1 cellular context compared by ENCODE assay signal in the genomic region with DNA sequence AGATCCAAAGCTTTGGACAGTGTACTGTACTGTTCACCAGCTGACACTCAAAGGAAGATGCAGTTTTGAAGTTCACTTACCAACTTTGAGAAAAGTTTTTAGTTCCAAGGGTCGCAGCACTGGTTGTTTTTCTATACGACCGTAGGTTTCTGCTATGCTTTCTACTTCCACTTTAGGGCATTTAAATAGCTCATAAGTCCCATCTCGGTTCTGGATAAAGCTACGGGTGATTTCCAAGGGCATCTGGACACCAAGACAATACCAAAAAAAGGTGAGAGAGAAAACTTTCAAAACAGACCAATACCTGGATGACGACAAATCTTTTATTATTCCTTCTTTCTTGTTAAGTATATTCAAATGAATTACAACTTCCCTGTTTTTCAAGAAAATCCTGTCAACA.
TF ChIP-seq lines count a peak whose summit lies in the region.

No MANE protein-coding gene starts in this region.

TF ChIP-seq in GM12878, 131 proteins besides CTCF, POLR2A, EP300 and RAD21:
- TF ChIP-seq ZBED1 (IDR thresholded peaks at IDR 0.05; ENCODE audit: borderline replicate concordance) (no peak), KAT2A (conservative IDR thresholded peaks at IDR 0.05; ENCODE audit: control insufficient read depth, low read depth, low read length) (no peak), ZNF207 (IDR thresholded peaks at IDR 0.05; ENCODE audit: borderline replicate concordance) (no peak), NRF1 (conservative IDR thresholded peaks at IDR 0.05; ENCODE audit: low read depth, low read length) (no peak), IRF5 (IDR thresholded peaks at IDR 0.05; ENCODE audit: borderline replicate concordance) (no peak), ZNF24 (IDR thresholded peaks at IDR 0.05) (no peak), JUNB (IDR thresholded peaks at IDR 0.05) (no peak), RELB (IDR thresholded peaks at IDR 0.05; ENCODE audit: low read depth) (no peak), IKZF1 (conservative IDR thresholded peaks at IDR 0.05) (no peak), BCL3 (IDR thresholded peaks at IDR 0.05; ENCODE audit: borderline replicate concordance, insufficient read depth, low read depth, low read length, poor library complexity, severe bottlenecking) (no peak), IKZF2 (IDR thresholded peaks at IDR 0.05) (no peak; a peak in 1 of 4 replicates)
- TF ChIP-seq, protein P1, sequence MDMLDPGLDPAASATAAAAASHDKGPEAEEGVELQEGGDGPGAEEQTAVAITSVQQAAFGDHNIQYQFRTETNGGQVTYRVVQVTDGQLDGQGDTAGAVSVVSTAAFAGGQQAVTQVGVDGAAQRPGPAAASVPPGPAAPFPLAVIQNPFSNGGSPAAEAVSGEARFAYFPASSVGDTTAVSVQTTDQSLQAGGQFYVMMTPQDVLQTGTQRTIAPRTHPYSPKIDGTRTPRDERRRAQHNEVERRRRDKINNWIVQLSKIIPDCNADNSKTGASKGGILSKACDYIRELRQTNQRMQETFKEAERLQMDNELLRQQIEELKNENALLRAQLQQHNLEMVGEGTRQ (IDR thresholded peaks at IDR 0.05; ENCODE audit: borderline replicate concordance, low read depth, low read length), result no peak
TF ChIP-seq in GM12878: peak in this region for 0.
